19 cellular contexts compared by ENCODE assay signal in the genomic region with DNA sequence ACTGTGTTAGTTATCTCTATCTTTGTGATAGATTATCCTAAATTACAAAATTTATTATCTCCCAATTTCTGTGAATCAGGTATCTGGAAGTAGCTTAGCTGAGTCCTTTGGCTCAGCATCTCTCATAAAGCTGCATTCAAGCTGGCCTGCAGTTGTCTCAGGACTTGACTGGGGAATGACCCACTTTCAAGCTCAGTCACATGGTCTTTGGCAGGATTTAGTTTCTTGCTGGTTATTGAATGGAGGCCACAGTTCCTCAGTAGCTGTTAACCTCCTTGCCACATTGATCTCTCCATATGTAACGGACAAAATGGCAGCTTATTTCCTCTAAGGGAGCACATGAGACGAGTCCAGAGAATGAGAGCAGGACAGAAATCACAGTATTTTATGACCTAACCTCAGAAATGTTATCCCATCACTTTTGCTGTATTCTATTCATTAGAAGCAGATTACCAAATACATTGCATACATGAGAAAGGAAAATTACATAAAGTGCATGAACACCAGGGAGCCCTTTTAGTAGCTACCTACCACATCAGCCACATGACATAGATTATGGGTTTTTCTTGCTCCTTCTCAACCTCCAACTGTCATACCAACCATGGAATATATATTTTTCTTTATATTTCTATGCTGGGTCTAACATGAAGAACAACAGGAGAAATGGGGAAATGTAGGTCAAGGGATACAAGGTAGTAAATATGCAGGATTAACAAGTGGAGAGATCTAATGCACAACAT.
DNase-seq lines count a peak whose midpoint lies in the region; ATAC-seq and TF ChIP-seq lines count a peak whose summit lies in the region.
"Had no signal": no experiment of that assay in that cellular context is flagged by ENCODE, and none has a peak within 500 bp of the region (broad histone marks: within the 10 kb centered on the region; RNA-seq: fewer than 3 reads in every experiment).

No MANE protein-coding gene starts in this region.

- H3K4ac ChIP-seq in H9 (ENCODE audit: low read depth, low read length) = no peak overlapping the region

- peaks cover 5 to 8% of the 10 kb centered on the region in 2 experiments for H3K4me1 Mint-ChIP-seq in H9
- H3K4me1 Mint-ChIP-seq in WTC11 = peaks cover 22% of the 10 kb centered on the region
- H3K4me1 Mint-ChIP-seq in activated naive CD8-positive, alpha-beta T cell treated with anti-CD3 and anti-CD28 coated beads, Interleukin-2, amount 50 U/mL, for 24 hours = no peaks in the 10 kb centered on the region
- H3K4me1 Mint-ChIP-seq: CD4-positive, CD25-positive, alpha-beta regulatory T cell; CD8-positive, alpha-beta memory T cell had no signal

- H3K4me2 ChIP-seq in H9 (ENCODE audit: insufficient read depth, insufficient read length, low read length) (no peak overlapping the region), neural cell (ENCODE audit: low read length) (no peak overlapping the region)

- H3K9me3 ChIP-seq in H9 (ENCODE audit: control insufficient read depth, low read depth, low read length) (no peaks in the 10 kb centered on the region), neural cell (ENCODE audit: low read length) (no peaks in the 10 kb centered on the region)
- H3K9me3 ChIP-seq: BE2C had no signal

- H2BK12ac ChIP-seq in H9 (ENCODE audit: insufficient read length, low read depth, low read length) = no peak overlapping the region

- no peaks in the 10 kb centered on the region for H3K36me3 ChIP-seq in neural cell (ENCODE audit: insufficient read depth, low read length)
- H3K36me3 ChIP-seq: BE2C had no signal

- no peak overlapping the region for H2BK120ac ChIP-seq in H9 (ENCODE audit: low read depth, low read length, poor library complexity, severe bottlenecking)

- H3F3A ChIP-seq in neural cell (ENCODE audit: insufficient read depth, low read length, poor library complexity, severe bottlenecking) = no peaks in the 10 kb centered on the region

- no peaks in the 10 kb centered on the region for H3K79me1 ChIP-seq in H9 (ENCODE audit: insufficient read depth, low read depth, low read length, poor library complexity, severe bottlenecking)

- TF ChIP-seq RAD21 in neural cell (conservative IDR thresholded peaks at IDR 0.05) = no peak

- H3K14ac ChIP-seq in H9 (ENCODE audit: insufficient read depth, low read length) = no peak overlapping the region

- H3K4me3 Mint-ChIP-seq in H9 = no peak overlapping the region; a peak in 1 of 5 replicates
- H3K4me3 Mint-ChIP-seq in WTC11 = no peak overlapping the region
- no peak overlapping the region for H3K4me3 Mint-ChIP-seq in activated naive CD8-positive, alpha-beta T cell treated with anti-CD3 and anti-CD28 coated beads, Interleukin-2, amount 50 U/mL, for 24 hours
- H3K4me3 Mint-ChIP-seq: CD4-positive, CD25-positive, alpha-beta regulatory T cell; CD8-positive, alpha-beta memory T cell; IgD-negative memory B cell had no signal

- no peak overlapping the region for H2AK5ac ChIP-seq in H9 (ENCODE audit: insufficient read length, low read length)

- no peak overlapping the region for H3K56ac ChIP-seq in H9 (ENCODE audit: insufficient read length, low read depth, low read length)

- no peak overlapping the region for H3T11ph ChIP-seq in H9 (ENCODE audit: low read length)

- no peak overlapping the region for H2BK5ac ChIP-seq in H9 (ENCODE audit: insufficient read length, low read length)

- no peaks in the 10 kb centered on the region for H3K27me3 ChIP-seq in H9 (ENCODE audit: insufficient read depth, low read length)
- H3K27me3 ChIP-seq in neural cell (ENCODE audit: insufficient read depth, low read depth, low read length) = no peaks in the 10 kb centered on the region
- H3K27me3 ChIP-seq: BE2C had no signal

- no peak overlapping the region for H4K8ac ChIP-seq in H9 (replicated peaks; ENCODE audit: insufficient read length, low read depth, low read length)

- CTCF ChIA-PET in WTC11 (lab: Charles Lee) = no interaction called here

- no peaks in the 10 kb centered on the region for H3K36me3 Mint-ChIP-seq in H9 (ENCODE audit: insufficient read depth in 1 of 3, low read depth in 3 of 3)
- H3K36me3 Mint-ChIP-seq in WTC11 = no peaks in the 10 kb centered on the region
- H3K36me3 Mint-ChIP-seq in activated naive CD8-positive, alpha-beta T cell treated with anti-CD3 and anti-CD28 coated beads, Interleukin-2, amount 50 U/mL, for 24 hours (ENCODE audit: low read depth) = no peaks in the 10 kb centered on the region
- H3K36me3 Mint-ChIP-seq: CD4-positive, CD25-positive, alpha-beta regulatory T cell; CD8-positive, alpha-beta memory T cell; IgD-negative memory B cell had no signal

- H3K27ac ChIP-seq in H9 (ENCODE audit: insufficient read length, low read depth, low read length) (no peak overlapping the region), neural cell (ENCODE audit: low read length) (peak overlapping the region; percentile 45)

- peak; percentile 58 for TF ChIP-seq EP300 in neural cell (conservative IDR thresholded peaks at IDR 0.05; ENCODE audit: poor library complexity, severe bottlenecking)

- H4K20me1 ChIP-seq in H9 (ENCODE audit: control insufficient read depth, insufficient read depth, insufficient read length) = no peaks in the 10 kb centered on the region
- H4K20me1 ChIP-seq in neural cell (ENCODE audit: insufficient read depth) = no peaks in the 10 kb centered on the region

- H4K5ac ChIP-seq in H9 (ENCODE audit: insufficient read length, low read depth, low read length) = no peak overlapping the region

- WGBS in H9 (ENCODE audit: extremely low coverage, insufficient read length, low lambda C conversion rate) = no CpG with 5 or more reads among the region's 2 CpGs

- H3K4me3 ChIP-seq in neural cell (ENCODE audit: low read length) = no peak overlapping the region

- H4K91ac ChIP-seq in H9 (ENCODE audit: insufficient read length, low read depth, low read length) = no peak overlapping the region

- POLR2A ChIA-PET in WTC11 (lab: Charles Lee) = no interaction called here

- H2BK20ac ChIP-seq in H9 (ENCODE audit: low read depth, low read length, poor library complexity, severe bottlenecking) = no peak overlapping the region

- no peak for ATAC-seq in WTC11
- ATAC-seq in activated naive CD8-positive, alpha-beta T cell treated with anti-CD3 and anti-CD28 coated beads, Interleukin-2, amount 50 U/mL, for 24 hours = no peak
- ATAC-seq: HCT116, HepG2 had no signal

- no peaks in the 10 kb centered on the region for H3K9me2 ChIP-seq in neural cell (ENCODE audit: insufficient read depth, low read length)

- no peak for TF ChIP-seq CTCF in H9 (conservative IDR thresholded peaks at IDR 0.05)
- no peak for TF ChIP-seq CTCF in WTC11 (IDR thresholded peaks at IDR 0.05)
- no peak for TF ChIP-seq CTCF in neural cell (IDR thresholded peaks at IDR 0.05; ENCODE audit: poor library complexity, severe bottlenecking)

- H2BK15ac ChIP-seq in H9 (ENCODE audit: low read depth, low read length) = no peak overlapping the region

- no peak overlapping the region for H3K9ac ChIP-seq in H9 (ENCODE audit: extremely low read depth, insufficient read length, low read length)
- no peak overlapping the region for H3K9ac ChIP-seq in neural cell (ENCODE audit: low read length)

- no peak for DNase-seq in H9
- no peak for DNase-seq in WTC11 (ENCODE audit: low spot score)
- no peak for DNase-seq in NCI-H2196 (lab: John Stamatoyannopoulos, UW; ENCODE audit: unreplicated experiment)
- DNase-seq in activated naive CD8-positive, alpha-beta T cell treated with anti-CD3 and anti-CD28 coated beads, Interleukin-2, amount 50 U/mL, for 24 hours = no peak
- DNase-seq in H4 (ENCODE audit: low spot score) = no peak
- DNase-seq: ACHN; BE2C; CD4-positive, CD25-positive, alpha-beta regulatory T cell; CD8-positive, alpha-beta memory T cell; COR-L47; DMS 273 treated with DMSO at 0.1 percent for 48 hours; DMS53; DND-41; EL; KBM-7 had no signal

- no peaks in the 10 kb centered on the region for H3K9me3 Mint-ChIP-seq in H9
- H3K9me3 Mint-ChIP-seq in WTC11 = no peaks in the 10 kb centered on the region
- H3K9me3 Mint-ChIP-seq in activated naive CD8-positive, alpha-beta T cell treated with anti-CD3 and anti-CD28 coated beads, Interleukin-2, amount 50 U/mL, for 24 hours = peaks cover 5% of the 10 kb centered on the region

- H3K27ac Mint-ChIP-seq in H9 (no peak overlapping the region), WTC11 (no peak overlapping the region)
- H3K27ac Mint-ChIP-seq in activated naive CD8-positive, alpha-beta T cell treated with anti-CD3 and anti-CD28 coated beads, Interleukin-2, amount 50 U/mL, for 24 hours = no peak overlapping the region
- H3K27ac Mint-ChIP-seq: CD4-positive, CD25-positive, alpha-beta regulatory T cell; CD8-positive, alpha-beta memory T cell; IgD-negative memory B cell had no signal

- no peaks in the 10 kb centered on the region for H3K23me2 ChIP-seq in H9 (ENCODE audit: insufficient read length, low read depth, low read length, poor library complexity, severe bottlenecking)

- no peak overlapping the region for H3K23ac ChIP-seq in H9 (ENCODE audit: insufficient read length, low read depth, low read length)

- H3K18ac ChIP-seq in H9 (ENCODE audit: insufficient read length, low read depth, low read length) = no peak overlapping the region

- no peaks in the 10 kb centered on the region for H3K27me3 Mint-ChIP-seq in H9 (ENCODE audit: low read depth)
- H3K27me3 Mint-ChIP-seq in WTC11 (ENCODE audit: low read depth) = no peaks in the 10 kb centered on the region
- no peaks in the 10 kb centered on the region for H3K27me3 Mint-ChIP-seq in activated naive CD8-positive, alpha-beta T cell treated with anti-CD3 and anti-CD28 coated beads, Interleukin-2, amount 50 U/mL, for 24 hours
- H3K27me3 Mint-ChIP-seq: CD4-positive, CD25-positive, alpha-beta regulatory T cell; CD8-positive, alpha-beta memory T cell; IgD-negative memory B cell had no signal

- H3K4me1 ChIP-seq in H9 (ENCODE audit: insufficient read depth, low read length) = no peaks in the 10 kb centered on the region; the same call in 1 of the 2 replicates

- peak overlapping the region; percentile 23 for H2AFZ ChIP-seq in H9 (ENCODE audit: low read length)
- H2AFZ ChIP-seq in neural cell (ENCODE audit: low read depth, low read length) = no peak overlapping the region

- no peaks in the 10 kb centered on the region for H3K79me2 ChIP-seq in H9 (ENCODE audit: insufficient read depth, low read length)
- H3K79me2 ChIP-seq in neural cell (replicated peaks; ENCODE audit: insufficient read depth, low read length) = no peaks in the 10 kb centered on the region

TF ChIP-seq in neural cell, 6 proteins besides CTCF, POLR2A, EP300 and RAD21:
- TF ChIP-seq POLR2AphosphoS5 (IDR thresholded peaks at IDR 0.05) (peak; percentile 74), TAF1 (IDR thresholded peaks at IDR 0.05; ENCODE audit: low read depth) (no peak)
TF ChIP-seq in neural cell: peak in this region for 1.
